In genomic region chr16:457732-458400, GRCh38 we compare ENCODE assay signal across 9 cellular contexts. TPM values are rescaled to one million over a fixed set of nuclear protein-coding genes. Genes with fewer than 3 reads are reported as not detected.
A peak's percentile ranks its signal among the peaks of the same experiment; 100 is the strongest.
DNase-seq lines count a peak whose midpoint lies in the region; ATAC-seq, FAIRE-seq and TF ChIP-seq lines count a peak whose summit lies in the region.
"Had no signal": no experiment of that assay in that cellular context is flagged by ENCODE, and none has a peak within 500 bp of the region (broad histone marks: within the 10 kb centered on the region; RNA-seq: fewer than 3 reads in every experiment).

No MANE protein-coding gene starts in this region.

- H3K27ac ChIP-seq in kidney (ENCODE audit: low read depth in 2 of 2, low read length in 2 of 2) (peak overlapping the region; percentile 90 to 95), sigmoid colon (peak overlapping the region; percentile 42 to 69 (median 58))

- TF ChIP-seq POLR2A in sigmoid colon (IDR thresholded peaks at IDR 0.05): no peak

- FAIRE-seq in kidney (lab: Jason Lieb, UNC): peak; percentile 80
- FAIRE-seq: keratinocyte had no signal

- no peak for ATAC-seq in GM18520 (IDR thresholded peaks at IDR 0.05; ENCODE audit: unreplicated experiment)

- H3K4me1 ChIP-seq in kidney (ENCODE audit: control insufficient read depth in 1 of 2, insufficient read depth in 1 of 2, low read depth in 1 of 2, low read length in 2 of 2): peaks cover 20 to 23% of the 10 kb centered on the region in 2 donors
- H3K4me1 ChIP-seq in sigmoid colon: peaks cover 0 to 24% (median 13%) of the 10 kb centered on the region in 4 donors

- H3K4me3 ChIP-seq in kidney (ENCODE audit: low read length in 2 of 2) (no peak overlapping the region), sigmoid colon (no peak overlapping the region)

- TF ChIP-seq CTCF in kidney (IDR thresholded peaks at IDR 0.05; ENCODE audit: borderline replicate concordance, extremely low read depth, insufficient read depth) (no peak), sigmoid colon (IDR thresholded peaks at IDR 0.05) (no peak)

- H3K9ac ChIP-seq in kidney (ENCODE audit: low read length in 2 of 2): peak overlapping the region in 1 of 2 donors; percentile 32

- no peak for TF ChIP-seq EP300 in sigmoid colon (IDR thresholded peaks at IDR 0.05)

- peaks cover 5 to 11% of the 10 kb centered on the region in 2 donors for H3K36me3 ChIP-seq in kidney (ENCODE audit: control insufficient read depth in 1 of 2, insufficient read depth in 2 of 2, low read length in 2 of 2)
- peaks cover 5 to 17% (median 9%) of the 10 kb centered on the region in 4 donors for H3K36me3 ChIP-seq in sigmoid colon

- intact Hi-C loops in kidney (cut with DNase I): no loop called here
- intact Hi-C loops in sigmoid colon (cut with DNase I): loop anchor here (2.0 kb wide), 1 partner anchor 31 kb away; no protein-coding TSS in a partner anchor

- no peaks in the 10 kb centered on the region for H3K9me3 ChIP-seq in kidney (ENCODE audit: control insufficient read depth in 1 of 2, low read length in 2 of 2)
- H3K9me3 ChIP-seq in sigmoid colon: no peaks in the 10 kb centered on the region

- WGBS in sigmoid colon, 2 donors: 82 to 89% methylated on average over 14 of the region's 14 CpGs

- DNase-seq in ELR (ENCODE audit: low read depth) (peak; percentile 4), anterior cingulate cortex (lab: John Stamatoyannopoulos, UW) (peak in 35 of 58 donors; percentile 5 to 71 (median 39)), kidney (no peak), sigmoid colon (no peak), CD1c-positive myeloid dendritic cell (ENCODE audit: extremely low spot score) (no peak), NCI-H2196 treated with DMSO at 0.1 percent for 48 hours (lab: John Stamatoyannopoulos, UW; ENCODE audit: unreplicated experiment) (no peak)
- DNase-seq in stimulated activated naive CD4-positive, alpha-beta T cell (lab: John Stamatoyannopoulos, UW): no peak

- H3K27me3 ChIP-seq in sigmoid colon: no peaks in the 10 kb centered on the region

RNA-seq across cellular contexts. Expression of gene RAB11FIP3, which starts 32.4 kb away (rescaled TPM):
- total RNA-seq in kidney (84.9 TPM), sigmoid colon (10 to 100 TPM; 20.0 to 44.9 (median 28.9) TPM)
- polyA plus RNA-seq in kidney (ENCODE audit: insufficient read depth, low read depth, low replicate concordance) (162 TPM), sigmoid colon (10 to 100 TPM; 10.6 to 24.1 (median 13.2) TPM)

RNA-seq across cellular contexts. Expression of gene DECR2, which starts 56.2 kb away (rescaled TPM):
- 23.8 TPM for total RNA-seq in kidney
- polyA plus RNA-seq in kidney (ENCODE audit: insufficient read depth, low read depth, low replicate concordance): 58.9 TPM
- total RNA-seq in sigmoid colon: 10 to 100 TPM; 15.0 to 21.6 (median 16.4) TPM
- polyA plus RNA-seq in sigmoid colon: 10 to 100 TPM; 30.6 to 39.1 (median 31.9) TPM

Comparison
In these comparisons a context has a peak if more than half of its experiments do, and no peak if none do; other contexts are left out.
1. DNase-seq: peak in ELR (single experiment) and anterior cingulate cortex (35 of 58); none in kidney (single experiment), sigmoid colon (single experiment), stimulated activated naive CD4-positive, alpha-beta T cell (0 of 6), CD1c-positive myeloid dendritic cell (single experiment) and NCI-H2196 treated with DMSO at 0.1 percent for 48 hours (single experiment).